9 cellular contexts compared by ENCODE assay signal in genomic region chr5:43034591-43034968, GRCh38. TPM values are rescaled to one million over a fixed set of nuclear protein-coding genes. Genes with fewer than 3 reads are reported as not detected.
DNase-seq lines count a peak whose midpoint lies in the region; ATAC-seq, FAIRE-seq and TF ChIP-seq lines count a peak whose summit lies in the region.
"Had no signal": no experiment of that assay in that cellular context is flagged by ENCODE, and none has a peak within 500 bp of the region (broad histone marks: within the 10 kb centered on the region; RNA-seq: fewer than 3 reads in every experiment).

No MANE protein-coding gene starts in this region.

- ATAC-seq in HG03469 (IDR thresholded peaks at IDR 0.05; ENCODE audit: unreplicated experiment) (no peak), GM21367 (IDR thresholded peaks at IDR 0.05; ENCODE audit: unreplicated experiment) (no peak)

- H3K9me3 ChIP-seq in DOHH2 (ENCODE audit: control insufficient read depth, insufficient read depth, low read length) (no peaks in the 10 kb centered on the region), OCI-LY7 (ENCODE audit: low read length) (no peaks in the 10 kb centered on the region), endothelial cell of umbilical vein (replicated peaks; ENCODE audit: control insufficient read depth, insufficient read depth, low read length) (no peaks in the 10 kb centered on the region)

- TF ChIP-seq CTCF in DOHH2 (IDR thresholded peaks at IDR 0.05; ENCODE audit: low read depth, low read length, poor library complexity, severe bottlenecking) (no peak), OCI-LY7 (conservative IDR thresholded peaks at IDR 0.05; ENCODE audit: low read length) (no peak), endothelial cell of umbilical vein (IDR thresholded peaks at IDR 0.05; ENCODE audit: extremely low read depth in 1 of 2, insufficient read depth in 1 of 2, low read depth in 1 of 2, low read length in 2 of 2) (no peak), osteocyte (IDR thresholded peaks at IDR 0.05) (no peak)

- DNase-seq in OCI-LY7 (ENCODE audit: low spot score), result peak; percentile 40
- peak; percentile 84 for DNase-seq in endothelial cell of umbilical vein (ENCODE audit: low read depth, low spot score)
- no peak for DNase-seq in osteocyte (ENCODE audit: extremely low spot score, unreplicated experiment)
- DNase-seq in HuH-7.5 (ENCODE audit: low spot score), result no peak
- no peak for DNase-seq in NCI-H2196 (lab: John Stamatoyannopoulos, UW; ENCODE audit: unreplicated experiment)
- DNase-seq: NCI-H1092 had no signal

- no peaks in the 10 kb centered on the region for H3K36me3 Mint-ChIP-seq in osteocyte (ENCODE audit: unreplicated experiment)

- intact Hi-C loops in OCI-LY7 (cut with micrococcal nuclease; ENCODE audit: unreplicated experiment), result no loop called here
- intact Hi-C loops in endothelial cell of umbilical vein (cut with micrococcal nuclease), result loop anchor here (1.0 kb wide), 1 partner anchor 14 kb away; no protein-coding TSS in a partner anchor

- H3K4me1 Mint-ChIP-seq in osteocyte (ENCODE audit: unreplicated experiment), result peaks cover 37% of the 10 kb centered on the region

- H3F3A ChIP-seq in DOHH2 (ENCODE audit: control insufficient read depth, insufficient read depth), result no peaks in the 10 kb centered on the region; the same call in 1 of the 2 replicates

- H3K36me3 ChIP-seq in DOHH2 (ENCODE audit: control insufficient read depth, low read length) (no peaks in the 10 kb centered on the region), OCI-LY7 (ENCODE audit: insufficient read depth, low read length) (no peaks in the 10 kb centered on the region), endothelial cell of umbilical vein (ENCODE audit: control insufficient read depth in 2 of 2, extremely low read depth in 1 of 2, insufficient read depth in 2 of 2, low read length in 2 of 2) (no peaks in the 10 kb centered on the region)

- H3K9ac ChIP-seq in endothelial cell of umbilical vein (replicated peaks; ENCODE audit: extremely low read depth, insufficient read depth, low read length), result peak overlapping the region; percentile 1

- CTCF ChIA-PET in OCI-LY7 (lab: Charles Lee; ENCODE audit: unreplicated experiment) (no interaction called here), endothelial cell of umbilical vein (lab: Charles Lee) (no interaction called here)

- BruUV-seq in OCI-LY7 (replicated peaks; lab: Mats Ljungman, UMichigan), result no TSS peak
- BruUV-seq in endothelial cell of umbilical vein (replicated peaks; lab: Mats Ljungman, UMichigan), result no TSS peak

- H3K27me3 ChIP-seq in DOHH2 (ENCODE audit: control insufficient read depth, low read length) (no peaks in the 10 kb centered on the region), endothelial cell of umbilical vein (ENCODE audit: control insufficient read depth in 2 of 2, insufficient read depth in 2 of 2, low read length in 2 of 2) (no peaks in the 10 kb centered on the region)

- no peaks in the 10 kb centered on the region for H3K27me3 Mint-ChIP-seq in osteocyte (ENCODE audit: unreplicated experiment)

- H3K79me2 ChIP-seq in DOHH2 (ENCODE audit: control insufficient read depth, low read length) (peaks cover 24% of the 10 kb centered on the region), OCI-LY7 (ENCODE audit: insufficient read depth, low read depth, low read length) (peaks cover 19% of the 10 kb centered on the region; the same call in 1 of the 2 replicates), endothelial cell of umbilical vein (ENCODE audit: control insufficient read depth, insufficient read depth, low read length) (peaks cover 50% of the 10 kb centered on the region)

- H3K4me3 Mint-ChIP-seq in osteocyte (ENCODE audit: unreplicated experiment), result no peak overlapping the region

- H3K4me2 ChIP-seq in DOHH2 (ENCODE audit: low read length) (peak overlapping the region; percentile 50), OCI-LY7 (ENCODE audit: low read length) (peak overlapping the region; percentile 44), endothelial cell of umbilical vein (ENCODE audit: insufficient read depth, low read length) (peak overlapping the region; percentile 64)

- H3K9me1 ChIP-seq in endothelial cell of umbilical vein (replicated peaks; ENCODE audit: control insufficient read depth, extremely low read depth, insufficient read depth, low read length), result no peaks in the 10 kb centered on the region

- H3K27ac Mint-ChIP-seq in osteocyte (ENCODE audit: unreplicated experiment), result peak overlapping the region; percentile 83

- H3K27ac ChIP-seq in DOHH2 (ENCODE audit: low read depth, low read length), result no peak overlapping the region
- peak overlapping the region; percentile 45 for H3K27ac ChIP-seq in OCI-LY7 (ENCODE audit: low read depth, low read length, poor library complexity, severe bottlenecking)
- peak overlapping the region; percentile 67 for H3K27ac ChIP-seq in endothelial cell of umbilical vein (ENCODE audit: insufficient read depth, low read depth, low read length)

- H3K4me1 ChIP-seq in DOHH2 (ENCODE audit: control insufficient read depth, low read length) (peaks cover 25% of the 10 kb centered on the region), OCI-LY7 (ENCODE audit: insufficient read depth, low read length, poor library complexity, severe bottlenecking) (peaks cover 38% of the 10 kb centered on the region), endothelial cell of umbilical vein (ENCODE audit: control insufficient read depth, extremely low read depth, insufficient read depth, low read length) (peaks cover 33% of the 10 kb centered on the region)

- H2AFZ ChIP-seq in OCI-LY7 (ENCODE audit: low read length) (peak overlapping the region; percentile 45; the same call in 1 of the 2 replicates), endothelial cell of umbilical vein (ENCODE audit: low read depth, low read length) (peak overlapping the region; percentile 58)

- peak; percentile 94 for FAIRE-seq in endothelial cell of umbilical vein (lab: Jason Lieb, UNC)

- no peaks in the 10 kb centered on the region for H3K9me3 Mint-ChIP-seq in osteocyte (ENCODE audit: unreplicated experiment)

- H3K9me2 ChIP-seq in DOHH2 (replicated peaks; ENCODE audit: control insufficient read depth, low read length), result no peaks in the 10 kb centered on the region
- no peaks in the 10 kb centered on the region for H3K9me2 ChIP-seq in OCI-LY7 (ENCODE audit: insufficient read depth, low read length)

- H3K4me3 ChIP-seq in DOHH2 (ENCODE audit: low read length), result no peak overlapping the region
- H3K4me3 ChIP-seq in OCI-LY7 (ENCODE audit: low read depth, low read length, poor library complexity, severe bottlenecking), result peak overlapping the region; percentile 3
- peak overlapping the region in 1 of 3 experiments; percentile 10 for H3K4me3 ChIP-seq in endothelial cell of umbilical vein (replicated peaks in 1 of 3; ENCODE audit: insufficient read depth in 1 of 3, low read depth in 1 of 3, low read length in 3 of 3)

- POLR2A ChIA-PET in OCI-LY7 (lab: Charles Lee), result interaction anchor here (1.1 kb wide), 1 partner anchor 13 kb away, joined by 3 read pairs; no protein-coding TSS in a partner anchor
- POLR2A ChIA-PET in endothelial cell of umbilical vein (lab: Charles Lee), result no interaction called here

- dilution Hi-C loops in endothelial cell of umbilical vein (cut with MboI; ENCODE audit: extremely low pct_ligation_motif_present, low sequenced_read_pairs), result no loop called here

- peak; percentile 39 for TF ChIP-seq POLR2A in endothelial cell of umbilical vein (IDR thresholded peaks at IDR 0.05; ENCODE audit: low read depth, low read length)

- H4K20me1 ChIP-seq in DOHH2 (ENCODE audit: control insufficient read depth, insufficient read depth, low read depth, low read length) (no peaks in the 10 kb centered on the region; the same call in 1 of the 2 replicates), OCI-LY7 (ENCODE audit: insufficient read depth, low read length) (no peaks in the 10 kb centered on the region), endothelial cell of umbilical vein (replicated peaks; ENCODE audit: control insufficient read depth, extremely low read depth, insufficient read depth, low read length) (no peaks in the 10 kb centered on the region)

TF ChIP-seq in endothelial cell of umbilical vein, 7 proteins besides CTCF, POLR2A, EP300 and RAD21:
- TF ChIP-seq JUN (IDR thresholded peaks at IDR 0.05; ENCODE audit: borderline replicate concordance, insufficient read depth, insufficient read length, low read depth) (peak; percentile 81), POLR2AphosphoS5 (IDR thresholded peaks at IDR 0.05; ENCODE audit: insufficient read depth, low read depth, low read length) (peak; percentile 36), GATA2 (IDR thresholded peaks at IDR 0.05; ENCODE audit: insufficient read depth, insufficient read length, low read depth, low read length) (no peak), FOS (IDR thresholded peaks at IDR 0.05; ENCODE audit: borderline replicate concordance, insufficient read depth, low read length) (peak; percentile 93)

RNA-seq across cellular contexts. Expression of gene ANXA2R, which starts 5.5 kb away (rescaled TPM):
- total RNA-seq in OCI-LY7 (2014; rRNA removed; shearing (Covaris generic)), result 13.5 and 15.4 TPM in 2 replicates
- total RNA-seq in OCI-LY7 (2022), result 11.4 and 15.1 TPM in 2 replicates
- total RNA-seq in endothelial cell of umbilical vein, result 6.6 and 8.1 TPM in 2 replicates
- polyA plus RNA-seq in endothelial cell of umbilical vein, result 10.4 and 11.1 TPM in 2 replicates
- polyA plus RNA-seq in endothelial cell of umbilical vein (2011; cell fraction: cytosol; rRNA removed), result 8.6 and 9.1 TPM in 2 replicates
- 6.8 and 7.3 TPM in 2 replicates for polyA plus RNA-seq in endothelial cell of umbilical vein (2011; cell fraction: nucleus; rRNA removed)
- 3.9 and 4.3 TPM in 2 replicates for polyA plus RNA-seq in endothelial cell of umbilical vein (2012)
- 7.2 and 7.3 TPM in 2 replicates for polyA minus RNA-seq in endothelial cell of umbilical vein
- 1.2 TPM for polyA minus RNA-seq in endothelial cell of umbilical vein (2011; cell fraction: cytosol; rRNA and poly(A)+ RNA removed)
- 12.9 and 14.0 TPM in 2 replicates for polyA minus RNA-seq in endothelial cell of umbilical vein (2011; cell fraction: nucleus; rRNA and poly(A)+ RNA removed)
- 5.2 and 5.3 TPM in 2 replicates for total RNA-seq in osteocyte

Comparison
In these comparisons a context has a peak if more than half of its experiments do, and no peak if none do; other contexts are left out.
1. DNase-seq: peak in OCI-LY7 (single experiment) and endothelial cell of umbilical vein (single experiment); none in osteocyte (single experiment), HuH-7.5 (single experiment) and NCI-H2196 (single experiment).
2. Peak in every context shown above with its lines, with median percentiles within 50 percentile points of each other: H3K4me2 ChIP-seq.